ENCODE assay signal across 8 cellular contexts in genomic region chr17:68514809-68515208, GRCh38. TPM values are rescaled to one million over a fixed set of nuclear protein-coding genes. Genes with fewer than 3 reads are reported as not detected.
A peak's percentile ranks its signal among the peaks of the same experiment; 100 is the strongest.
DNase-seq lines count a peak whose midpoint lies in the region; ATAC-seq and TF ChIP-seq lines count a peak whose summit lies in the region.

No MANE protein-coding gene starts in this region.

- H3K4me1 Mint-ChIP-seq in central memory CD8-positive, alpha-beta T cell, result peaks cover 75% of the 10 kb centered on the region

- H3K27me3 Mint-ChIP-seq in central memory CD8-positive, alpha-beta T cell, result no peaks in the 10 kb centered on the region

- no peak for TF ChIP-seq CTCF in HFF-Myc (IDR thresholded peaks at IDR 0.05; ENCODE audit: low read depth, low read length, missing control alignments)

- H3K27ac ChIP-seq in ACC112 (ENCODE audit: low read depth, low read length) (peak overlapping the region; percentile 94), mesodermal cell (ENCODE audit: low read depth, low read length, severe bottlenecking) (no peak overlapping the region)

- peaks cover 14% of the 10 kb centered on the region for H3K9me3 ChIP-seq in mesodermal cell (ENCODE audit: control insufficient read depth, low read length)

- H3K9me3 Mint-ChIP-seq in central memory CD8-positive, alpha-beta T cell, result no peaks in the 10 kb centered on the region

- H3K36me3 Mint-ChIP-seq in central memory CD8-positive, alpha-beta T cell (ENCODE audit: insufficient read depth), result peaks cover 68% of the 10 kb centered on the region

- 83 to 93% methylated on average over 3 to 6 of the region's 7 CpGs for WGBS in mesodermal cell (ENCODE audit: insufficient coverage in 2 of 2), 2 experiments

- H3K4me3 ChIP-seq in ACC112 (ENCODE audit: low read depth, low read length), result peak overlapping the region; percentile 93
- peak overlapping the region; percentile 94 for H3K4me3 ChIP-seq in HFF-Myc (replicated peaks; ENCODE audit: low read depth, low read length)
- H3K4me3 ChIP-seq in mesodermal cell (ENCODE audit: extremely low read depth, insufficient read depth, low read length, poor library complexity, severe bottlenecking), result peak overlapping the region; percentile 83

- no peak for ATAC-seq in central memory CD8-positive, alpha-beta T cell (replicated peaks; ENCODE audit: extremely low read depth, poor library complexity, severe bottlenecking)
- ATAC-seq in GM18520 (IDR thresholded peaks at IDR 0.05; ENCODE audit: unreplicated experiment), result no peak
- ATAC-seq in HG02970 (IDR thresholded peaks at IDR 0.05; ENCODE audit: low FRiP score, unreplicated experiment), result no peak

- no peak overlapping the region for H2AFZ ChIP-seq in ACC112 (ENCODE audit: low read length, unreplicated experiment)

- H3K4me1 ChIP-seq in ACC112 (ENCODE audit: control insufficient read depth, insufficient read depth, low read length, unreplicated experiment) (peaks cover 30% of the 10 kb centered on the region), mesodermal cell (ENCODE audit: control insufficient read depth, insufficient read depth, low read length, poor library complexity, severe bottlenecking) (peaks cover 13% of the 10 kb centered on the region)

- DNase-seq in HFF-Myc (ENCODE audit: extremely low read depth, low read depth) (no peak), RKO (ENCODE audit: low spot score) (no peak)
- no peak for DNase-seq in central memory CD8-positive, alpha-beta T cell (ENCODE audit: low spot score in 2 of 2)
- DNase-seq in stimulated activated CD4-positive, alpha-beta T cell treated with anti-CD3 and anti-CD28 coated beads, Interleukin-2, amount 100 ng/mL, for 24 hours, result no peak

- no peaks in the 10 kb centered on the region for H3K27me3 ChIP-seq in ACC112 (ENCODE audit: insufficient read depth, low read length)

- H3K27ac Mint-ChIP-seq in central memory CD8-positive, alpha-beta T cell (ENCODE audit: low read depth), result no peak overlapping the region

- peaks cover 71% of the 10 kb centered on the region for H3K79me2 ChIP-seq in ACC112 (ENCODE audit: control insufficient read depth, insufficient read depth, low read length, unreplicated experiment)

- H3K36me3 ChIP-seq in ACC112 (ENCODE audit: insufficient read depth, low read length) (peaks cover 30% of the 10 kb centered on the region), mesodermal cell (ENCODE audit: control insufficient read depth, insufficient read depth, low read length) (peaks cover 49% of the 10 kb centered on the region)

- peak overlapping the region; percentile 94 for H3K4me3 Mint-ChIP-seq in central memory CD8-positive, alpha-beta T cell

RNA-seq across cellular contexts. Expression of gene PRKAR1A, which starts 2.6 kb away (rescaled TPM):
- 179 TPM for polyA plus RNA-seq in mesodermal cell (2013, experiment 1 of 2)
- polyA plus RNA-seq in mesodermal cell (2013, experiment 2 of 2), result 150 TPM

RNA-seq across cellular contexts. Expression of gene WIPI1, which starts 57.5 kb away (rescaled TPM):
- 108 TPM for polyA plus RNA-seq in mesodermal cell (2013, experiment 1 of 2)
- polyA plus RNA-seq in mesodermal cell (2013, experiment 2 of 2), result 96.9 TPM
